Comparison of ENCODE assay signal across 1 cellular context in the genomic region with DNA sequence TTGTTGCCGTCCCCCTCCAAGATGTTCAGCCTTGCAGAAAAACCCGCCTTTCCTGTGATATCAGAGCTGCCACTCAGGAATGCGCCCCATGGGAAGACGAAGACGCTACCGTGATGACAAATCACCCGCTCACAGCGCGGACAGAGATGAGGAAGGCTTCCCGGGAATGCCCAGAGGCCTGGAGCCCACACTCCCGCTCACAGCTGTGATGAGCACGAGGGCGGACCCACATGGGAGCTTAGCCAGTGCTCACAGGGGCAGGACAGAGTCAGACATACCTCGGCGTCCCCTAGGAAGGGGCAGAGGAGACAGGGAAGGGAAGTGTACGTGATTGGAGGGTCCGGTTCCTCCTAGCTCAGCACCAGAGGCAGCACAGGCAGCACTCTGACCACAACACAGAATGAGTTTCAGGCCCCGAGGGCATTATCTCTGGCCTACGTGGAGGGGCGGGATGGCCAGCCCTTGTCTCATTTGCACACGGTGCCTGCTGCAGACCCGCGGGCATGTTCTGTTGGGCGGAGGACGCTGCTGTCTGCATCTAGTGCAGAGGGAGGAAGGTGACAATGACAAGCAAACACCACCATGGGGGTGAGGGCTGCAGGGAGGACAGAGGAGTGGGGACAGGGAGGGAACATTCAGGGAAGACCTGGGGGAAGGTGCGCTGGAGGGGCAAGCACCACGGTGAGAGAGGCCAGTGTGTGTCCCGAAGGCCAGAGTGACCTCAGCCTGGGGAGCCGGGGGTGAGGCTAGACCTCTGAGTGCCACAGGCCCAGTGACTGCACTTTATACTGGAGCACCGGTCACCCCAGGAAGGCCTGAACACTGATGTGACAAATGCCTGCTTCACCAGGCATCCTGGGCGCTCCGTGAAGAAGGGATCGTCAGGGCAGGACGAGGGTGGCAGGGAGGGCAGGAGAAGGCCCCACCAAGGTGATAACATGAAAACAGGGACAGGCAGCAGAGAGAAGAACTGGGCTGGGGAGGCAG.
TF ChIP-seq lines count a peak whose summit lies in the region.

No MANE protein-coding gene starts in this region.

TF ChIP-seq in HepG2, 621 proteins besides CTCF, POLR2A, EP300 and RAD21 (continued from another document):
- TF ChIP-seq, protein P1, sequence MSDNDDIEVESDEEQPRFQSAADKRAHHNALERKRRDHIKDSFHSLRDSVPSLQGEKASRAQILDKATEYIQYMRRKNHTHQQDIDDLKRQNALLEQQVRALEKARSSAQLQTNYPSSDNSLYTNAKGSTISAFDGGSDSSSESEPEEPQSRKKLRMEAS (IDR thresholded peaks at IDR 0.05): peak; percentile 17; the same call in 1 of the 2 replicates
- TF ChIP-seq SRF (IDR thresholded peaks at IDR 0.05; ENCODE audit: low read depth, low read length): no peak
TF ChIP-seq in HepG2: peak in this region for 6.
